In genomic region chr7:122415510-122415909, GRCh38 we compare ENCODE assay signal across 14 cellular contexts.
A peak's percentile ranks its signal among the peaks of the same experiment; 100 is the strongest.
DNase-seq lines count a peak whose midpoint lies in the region; ATAC-seq and TF ChIP-seq lines count a peak whose summit lies in the region.
"Had no signal": no experiment of that assay in that cellular context is flagged by ENCODE, and none has a peak within 500 bp of the region (broad histone marks: within the 10 kb centered on the region; RNA-seq: fewer than 3 reads in every experiment).

No MANE protein-coding gene starts in this region.

- peak; percentile 5 for DNase-seq in GM12865 (ENCODE audit: low read depth)
- DNase-seq in H9, result no peak
- no peak for DNase-seq in endodermal cell
- no peak for DNase-seq in NCI-H524 (lab: John Stamatoyannopoulos, UW)
- no peak for DNase-seq in CD8-positive, alpha-beta memory T cell
- no peak for DNase-seq in osteocyte (ENCODE audit: extremely low spot score, unreplicated experiment)
- DNase-seq: Caco-2; CD4-positive, alpha-beta T cell; DMS153; DND-41; GOT3; HCEC 1CT had no signal

- H3K27me3 ChIP-seq in H9 (ENCODE audit: insufficient read depth, low read length) (no peaks in the 10 kb centered on the region), endodermal cell (ENCODE audit: control insufficient read depth, insufficient read depth, low read length, poor library complexity, severe bottlenecking) (no peaks in the 10 kb centered on the region)
- H3K27me3 ChIP-seq in CD8-positive, alpha-beta memory T cell (ENCODE audit: insufficient read depth, low read length, poor library complexity, severe bottlenecking), result no peaks in the 10 kb centered on the region

- POLR2A ChIA-PET in CD8-positive, alpha-beta memory T cell (lab: Charles Lee), result no interaction called here

- H3K79me2 ChIP-seq in H9 (ENCODE audit: insufficient read depth, low read length), result no peaks in the 10 kb centered on the region

- H3K23ac ChIP-seq in H9 (ENCODE audit: insufficient read length, low read depth, low read length), result no peak overlapping the region

- H3K27me3 Mint-ChIP-seq in H9 (ENCODE audit: low read depth), result no peaks in the 10 kb centered on the region
- H3K27me3 Mint-ChIP-seq in endodermal cell (ENCODE audit: insufficient read depth), result no peaks in the 10 kb centered on the region
- no peaks in the 10 kb centered on the region for H3K27me3 Mint-ChIP-seq in CD8-positive, alpha-beta memory T cell
- H3K27me3 Mint-ChIP-seq in osteocyte (ENCODE audit: unreplicated experiment), result peaks cover 11% of the 10 kb centered on the region
- H3K27me3 Mint-ChIP-seq: CD4-positive, alpha-beta T cell had no signal

- H4K5ac ChIP-seq in H9 (ENCODE audit: insufficient read length, low read depth, low read length), result no peak overlapping the region

- no peak overlapping the region for H3K4ac ChIP-seq in H9 (ENCODE audit: low read depth, low read length)

- H3K79me1 ChIP-seq in H9 (ENCODE audit: insufficient read depth, low read depth, low read length, poor library complexity, severe bottlenecking), result no peaks in the 10 kb centered on the region

- H4K91ac ChIP-seq in H9 (ENCODE audit: insufficient read length, low read depth, low read length), result no peak overlapping the region

- no peak overlapping the region for H2BK20ac ChIP-seq in H9 (ENCODE audit: low read depth, low read length, poor library complexity, severe bottlenecking)

- no peak overlapping the region for H3K4me3 Mint-ChIP-seq in H9
- no peak overlapping the region for H3K4me3 Mint-ChIP-seq in endodermal cell
- no peak overlapping the region for H3K4me3 Mint-ChIP-seq in CD8-positive, alpha-beta memory T cell
- no peak overlapping the region for H3K4me3 Mint-ChIP-seq in osteocyte (ENCODE audit: unreplicated experiment)
- H3K4me3 Mint-ChIP-seq: CD14-positive monocyte; CD4-positive, alpha-beta T cell had no signal

- no peak overlapping the region for H3K56ac ChIP-seq in H9 (ENCODE audit: insufficient read length, low read depth, low read length)

- no peak overlapping the region for H3K4me2 ChIP-seq in H9 (ENCODE audit: insufficient read depth, insufficient read length, low read length)

- H2BK120ac ChIP-seq in H9 (ENCODE audit: low read depth, low read length, poor library complexity, severe bottlenecking), result no peak overlapping the region

- TF ChIP-seq CTCF in GM12865 (IDR thresholded peaks at IDR 0.05; ENCODE audit: insufficient read depth, low read depth, low read length, missing control alignments) (no peak), H9 (conservative IDR thresholded peaks at IDR 0.05) (peak; percentile 50), endodermal cell (conservative IDR thresholded peaks at IDR 0.05) (peak; percentile 53), osteocyte (IDR thresholded peaks at IDR 0.05) (no peak)

- no peak overlapping the region for H4K8ac ChIP-seq in H9 (replicated peaks; ENCODE audit: insufficient read length, low read depth, low read length)

- H3K36me3 Mint-ChIP-seq in H9 (ENCODE audit: insufficient read depth in 1 of 3, low read depth in 3 of 3) (no peaks in the 10 kb centered on the region; a peak in 1 of 7 replicates), endodermal cell (ENCODE audit: low read depth) (no peaks in the 10 kb centered on the region), osteocyte (ENCODE audit: unreplicated experiment) (no peaks in the 10 kb centered on the region)
- H3K36me3 Mint-ChIP-seq in CD8-positive, alpha-beta memory T cell, result no peaks in the 10 kb centered on the region
- H3K36me3 Mint-ChIP-seq: CD14-positive monocyte had no signal

- H3T11ph ChIP-seq in H9 (ENCODE audit: low read length), result no peak overlapping the region

- H3K27ac ChIP-seq in H9 (ENCODE audit: insufficient read length, low read depth, low read length) (no peak overlapping the region), endodermal cell (ENCODE audit: low read depth, low read length) (no peak overlapping the region)
- no peak overlapping the region for H3K27ac ChIP-seq in CD8-positive, alpha-beta memory T cell (ENCODE audit: low read depth, low read length)

- H2BK5ac ChIP-seq in H9 (ENCODE audit: insufficient read length, low read length), result no peak overlapping the region

- no peaks in the 10 kb centered on the region for H3K23me2 ChIP-seq in H9 (ENCODE audit: insufficient read length, low read depth, low read length, poor library complexity, severe bottlenecking)

- no peak overlapping the region for H2BK15ac ChIP-seq in H9 (ENCODE audit: low read depth, low read length)

- H2AFZ ChIP-seq in H9 (ENCODE audit: low read length), result no peak overlapping the region

- H3K9ac ChIP-seq in H9 (ENCODE audit: extremely low read depth, insufficient read length, low read length) (no peak overlapping the region), endodermal cell (ENCODE audit: extremely low read depth, low read length, poor library complexity, severe bottlenecking) (no peak overlapping the region)

- peaks cover 30 to 34% of the 10 kb centered on the region in 2 experiments for H3K4me1 Mint-ChIP-seq in H9
- peaks cover 12% of the 10 kb centered on the region for H3K4me1 Mint-ChIP-seq in endodermal cell
- H3K4me1 Mint-ChIP-seq in CD8-positive, alpha-beta memory T cell, result no peaks in the 10 kb centered on the region
- no peaks in the 10 kb centered on the region for H3K4me1 Mint-ChIP-seq in osteocyte (ENCODE audit: unreplicated experiment)
- H3K4me1 Mint-ChIP-seq: CD14-positive monocyte had no signal

- no peak overlapping the region for H2AK5ac ChIP-seq in H9 (ENCODE audit: insufficient read length, low read length)

- no peak overlapping the region for H3K27ac Mint-ChIP-seq in H9
- no peak overlapping the region for H3K27ac Mint-ChIP-seq in endodermal cell
- no peak overlapping the region for H3K27ac Mint-ChIP-seq in CD8-positive, alpha-beta memory T cell
- H3K27ac Mint-ChIP-seq in osteocyte (ENCODE audit: unreplicated experiment), result no peak overlapping the region
- H3K27ac Mint-ChIP-seq: CD14-positive monocyte; CD4-positive, alpha-beta T cell had no signal

- WGBS in H9 (ENCODE audit: extremely low coverage, insufficient read length, low lambda C conversion rate), result no CpG with 5 or more reads among the region's 1 CpG
- 83% methylated on average over 1 of the region's 1 CpG; no CpG with 5 or more reads in 1 of the 2 experiments for WGBS in endodermal cell (ENCODE audit: insufficient coverage in 1 of 2, insufficient read length in 1 of 2), 2 experiments

- H4K20me1 ChIP-seq in H9 (ENCODE audit: control insufficient read depth, insufficient read depth, insufficient read length), result no peaks in the 10 kb centered on the region

- H3K9me3 ChIP-seq in H9 (ENCODE audit: control insufficient read depth, low read depth, low read length) (no peaks in the 10 kb centered on the region), endodermal cell (ENCODE audit: control insufficient read depth, low read length) (no peaks in the 10 kb centered on the region)
- H3K9me3 ChIP-seq in CD8-positive, alpha-beta memory T cell (ENCODE audit: low read length), result no peaks in the 10 kb centered on the region
- H3K9me3 ChIP-seq: Caco-2 had no signal

- ATAC-seq in GM21529 (IDR thresholded peaks at IDR 0.05; ENCODE audit: unreplicated experiment), result no peak

- no peak overlapping the region for H2BK12ac ChIP-seq in H9 (ENCODE audit: insufficient read length, low read depth, low read length)

- H3K4me3 ChIP-seq in GM12865 (ENCODE audit: low read depth, low read length) (no peak overlapping the region), endodermal cell (ENCODE audit: low read length) (no peak overlapping the region)
- no peak overlapping the region for H3K4me3 ChIP-seq in CD8-positive, alpha-beta memory T cell (ENCODE audit: low read length)

- CTCF ChIA-PET in CD8-positive, alpha-beta memory T cell (lab: Charles Lee), result no interaction called here

- H3K4me1 ChIP-seq in H9 (ENCODE audit: insufficient read depth, low read length) (peaks cover 2% of the 10 kb centered on the region; the same call in 1 of the 2 replicates), endodermal cell (ENCODE audit: control insufficient read depth, insufficient read depth, low read length) (no peaks in the 10 kb centered on the region)
- H3K4me1 ChIP-seq in CD8-positive, alpha-beta memory T cell (ENCODE audit: insufficient read depth, low read length), result no peaks in the 10 kb centered on the region
- H3K4me1 ChIP-seq: Caco-2 had no signal

- no peaks in the 10 kb centered on the region for H3K36me3 ChIP-seq in endodermal cell (ENCODE audit: control insufficient read depth, insufficient read depth, low read length)
- no peaks in the 10 kb centered on the region for H3K36me3 ChIP-seq in CD8-positive, alpha-beta memory T cell (ENCODE audit: insufficient read depth, low read length)

- H3K9me3 Mint-ChIP-seq in H9, result no peaks in the 10 kb centered on the region
- no peaks in the 10 kb centered on the region for H3K9me3 Mint-ChIP-seq in endodermal cell
- H3K9me3 Mint-ChIP-seq in CD8-positive, alpha-beta memory T cell, result peaks cover 0 to 19% (median 13%) of the 10 kb centered on the region in 5 donors
- no peaks in the 10 kb centered on the region for H3K9me3 Mint-ChIP-seq in osteocyte (ENCODE audit: unreplicated experiment)

- H3K14ac ChIP-seq in H9 (ENCODE audit: insufficient read depth, low read length), result no peak overlapping the region

- H3K18ac ChIP-seq in H9 (ENCODE audit: insufficient read length, low read depth, low read length), result no peak overlapping the region

Comparison
In these comparisons a context has a peak if more than half of its experiments do, and no peak if none do; other contexts are left out.
1. CTCF ChIP-seq: peak in H9 (single experiment) and endodermal cell (single experiment); none in GM12865 (single experiment) and osteocyte (single experiment).